Comparison of ENCODE assay signal across 8 cellular contexts in genomic region chr4:173170210-173170778, GRCh38. TPM values are rescaled to one million over a fixed set of nuclear protein-coding genes. Genes with fewer than 3 reads are reported as not detected.
DNase-seq lines count a peak whose midpoint lies in the region; ATAC-seq, FAIRE-seq and TF ChIP-seq lines count a peak whose summit lies in the region.

No MANE protein-coding gene starts in this region.

- no peaks in the 10 kb centered on the region for H3K36me3 Mint-ChIP-seq in activated CD4-positive, alpha-beta T cell treated with anti-CD3 and anti-CD28 coated beads for 36 hours (ENCODE audit: low read depth)
- peaks cover 1% of the 10 kb centered on the region for H3K36me3 Mint-ChIP-seq in activated naive CD8-positive, alpha-beta T cell treated with anti-CD3 and anti-CD28 coated beads for 36 hours

- TF ChIP-seq CTCF in kidney (IDR thresholded peaks at IDR 0.05; ENCODE audit: borderline replicate concordance, extremely low read depth, insufficient read depth) (no peak), suprapubic skin (IDR thresholded peaks at IDR 0.05) (no peak)

- H3K4me1 Mint-ChIP-seq in activated CD4-positive, alpha-beta T cell treated with anti-CD3 and anti-CD28 coated beads for 36 hours: peaks cover 56% of the 10 kb centered on the region
- H3K4me1 Mint-ChIP-seq in activated naive CD8-positive, alpha-beta T cell treated with anti-CD3 and anti-CD28 coated beads for 36 hours: peaks cover 48% of the 10 kb centered on the region

- no peak for FAIRE-seq in kidney (lab: Jason Lieb, UNC)

- H3K4me3 ChIP-seq in kidney (ENCODE audit: low read length in 2 of 2) (peak overlapping the region; percentile 73 to 74), suprapubic skin (peak overlapping the region; percentile 94)

- no peak for TF ChIP-seq POLR2A in suprapubic skin (IDR thresholded peaks at IDR 0.05)

- in situ Hi-C loops in ACHN (cut with HindIII; ENCODE audit: low pct_ligation_motif_present, low pct_unique_long_range_greater_than_20kb, low sequenced_read_pairs): no loop called here

- peak overlapping the region; percentile 57 to 83 for H3K9ac ChIP-seq in kidney (ENCODE audit: low read length in 2 of 2)

- CTCF ChIA-PET in activated CD4-positive, alpha-beta T cell treated with anti-CD3 and anti-CD28 coated beads for 36 hours (lab: Charles Lee): interaction anchor here (0.7 to 3.0 kb wide), 6 partner anchors 9 to 145 kb away, joined by 3 to 8 read pairs (median 5); no protein-coding TSS in a partner anchor

- peak overlapping the region; percentile 84 for H3K27ac Mint-ChIP-seq in activated CD4-positive, alpha-beta T cell treated with anti-CD3 and anti-CD28 coated beads for 36 hours
- peak overlapping the region; percentile 72 for H3K27ac Mint-ChIP-seq in activated naive CD8-positive, alpha-beta T cell treated with anti-CD3 and anti-CD28 coated beads for 36 hours

- intact Hi-C loops in activated CD4-positive, alpha-beta T cell treated with anti-CD3 and anti-CD28 coated beads for 36 hours (cut with DNase I, micrococcal nuclease): loop anchor here (5.0 kb wide), 2 partner anchors 162 to 1112 kb away; partner anchors contain the start of genes CEP44 (in 1 of the 2), FBXO8 (in 1 of the 2) and HMGB2 (in 1 of the 2)
- intact Hi-C loops in kidney (cut with DNase I): no loop called here

- no peaks in the 10 kb centered on the region for H3K27me3 ChIP-seq in suprapubic skin

- ATAC-seq in activated CD4-positive, alpha-beta T cell treated with anti-CD3 and anti-CD28 coated beads for 36 hours: peak; percentile 5
- no peak for ATAC-seq in GM18520 (IDR thresholded peaks at IDR 0.05; ENCODE audit: unreplicated experiment)

- 6% methylated on average over 12 of the region's 12 CpGs for WGBS in suprapubic skin

- H3K27ac ChIP-seq in kidney (ENCODE audit: low read depth in 2 of 2, low read length in 2 of 2) (peak overlapping the region; percentile 69 to 91), suprapubic skin (peak overlapping the region; percentile 92)

- no peak for DNase-seq in activated CD4-positive, alpha-beta T cell treated with anti-CD3 and anti-CD28 coated beads for 36 hours
- DNase-seq in activated CD4-positive, alpha-beta T cell treated with anti-CD3 and anti-CD28 coated beads for 4 hours: no peak
- DNase-seq in activated naive CD8-positive, alpha-beta T cell treated with anti-CD3 and anti-CD28 coated beads for 36 hours: no peak
- DNase-seq in kidney (no peak), suprapubic skin (ENCODE audit: low spot score in 2 of 2) (no peak), ACHN (no peak), NCI-H1105 treated with DMSO at 0.1 percent for 48 hours (lab: John Stamatoyannopoulos, UW) (no peak)

- H3K36me3 ChIP-seq in kidney (ENCODE audit: control insufficient read depth in 1 of 2, insufficient read depth in 2 of 2, low read length in 2 of 2) (no peaks in the 10 kb centered on the region), suprapubic skin (no peaks in the 10 kb centered on the region)

- no peak for TF ChIP-seq EP300 in suprapubic skin (IDR thresholded peaks at IDR 0.05)

- H3K9me3 ChIP-seq in kidney (ENCODE audit: control insufficient read depth in 1 of 2, low read length in 2 of 2) (no peaks in the 10 kb centered on the region), suprapubic skin (no peaks in the 10 kb centered on the region)

- no peaks in the 10 kb centered on the region for H3K27me3 Mint-ChIP-seq in activated CD4-positive, alpha-beta T cell treated with anti-CD3 and anti-CD28 coated beads for 36 hours
- no peaks in the 10 kb centered on the region for H3K27me3 Mint-ChIP-seq in activated naive CD8-positive, alpha-beta T cell treated with anti-CD3 and anti-CD28 coated beads for 36 hours

- POLR2A ChIA-PET in activated CD4-positive, alpha-beta T cell treated with anti-CD3 and anti-CD28 coated beads for 36 hours (lab: Charles Lee): no interaction called here

- H3K9me3 Mint-ChIP-seq in activated CD4-positive, alpha-beta T cell treated with anti-CD3 and anti-CD28 coated beads for 36 hours (ENCODE audit: low read depth): no peaks in the 10 kb centered on the region
- H3K9me3 Mint-ChIP-seq in activated naive CD8-positive, alpha-beta T cell treated with anti-CD3 and anti-CD28 coated beads for 36 hours: no peaks in the 10 kb centered on the region

- H3K4me3 Mint-ChIP-seq in activated CD4-positive, alpha-beta T cell treated with anti-CD3 and anti-CD28 coated beads for 36 hours: peak overlapping the region; percentile 81
- H3K4me3 Mint-ChIP-seq in activated naive CD8-positive, alpha-beta T cell treated with anti-CD3 and anti-CD28 coated beads for 36 hours: peak overlapping the region; percentile 80

- H3K4me1 ChIP-seq in kidney (ENCODE audit: control insufficient read depth in 1 of 2, insufficient read depth in 1 of 2, low read depth in 1 of 2, low read length in 2 of 2) (peaks cover 7% of the 10 kb centered on the region in 2 donors), suprapubic skin (peaks cover 11% of the 10 kb centered on the region)

RNA-seq across cellular contexts. Expression of gene GALNT7, which starts 1.7 kb away (rescaled TPM):
- 10 to 100 TPM; 11.4 to 15.1 TPM for total RNA-seq in activated CD4-positive, alpha-beta T cell treated with anti-CD3 and anti-CD28 coated beads for 36 hours
- 10 to 100 TPM; 14.3 to 14.7 TPM for total RNA-seq in activated naive CD8-positive, alpha-beta T cell treated with anti-CD3 and anti-CD28 coated beads for 36 hours
- total RNA-seq in kidney (25.6 TPM), suprapubic skin (10 to 100 TPM in 2 of 4 donors, 1 to 10 TPM in 2; 7.9 to 13.4 (median 9.5) TPM)
- 3.8 TPM for polyA plus RNA-seq in kidney (ENCODE audit: insufficient read depth, low read depth, low replicate concordance)
